ENCODE assay signal across 8 cellular contexts in genomic region chr9:74497750-74498615, GRCh38. TPM values are rescaled to one million over a fixed set of nuclear protein-coding genes. Genes with fewer than 3 reads are reported as not detected.
DNase-seq lines count a peak whose midpoint lies in the region; ATAC-seq, FAIRE-seq and TF ChIP-seq lines count a peak whose summit lies in the region.

No MANE protein-coding gene starts in this region.

- FAIRE-seq in HTR-8/SVneo (lab: Jason Lieb, UNC): no peak

- H3F3A ChIP-seq in PC-3 (ENCODE audit: low read length, unreplicated experiment): no peaks in the 10 kb centered on the region

- no peak overlapping the region for H2BK120ac ChIP-seq in mesendoderm (ENCODE audit: low read depth, low read length)

- H3K27ac ChIP-seq in ACC112 (ENCODE audit: low read depth, low read length): no peak overlapping the region
- H3K27ac ChIP-seq in PC-3 (ENCODE audit: low read length): no peak overlapping the region
- no peak overlapping the region for H3K27ac ChIP-seq in effector memory CD4-positive, alpha-beta T cell (ENCODE audit: insufficient read depth, low read length, poor library complexity, severe bottlenecking)
- no peak overlapping the region for H3K27ac ChIP-seq in mesendoderm (ENCODE audit: low read depth, low read length)
- peak overlapping the region in 1 of 2 donors; percentile 41 for H3K27ac ChIP-seq in tibial artery

- H2BK5ac ChIP-seq in mesendoderm (ENCODE audit: low read length): no peak overlapping the region

- H3K23ac ChIP-seq in mesendoderm (ENCODE audit: low read length): no peak overlapping the region

- no peak overlapping the region for H3K18ac ChIP-seq in mesendoderm (ENCODE audit: low read length)

- H3K4me1 ChIP-seq in ACC112 (ENCODE audit: control insufficient read depth, insufficient read depth, low read length, unreplicated experiment) (no peaks in the 10 kb centered on the region), PC-3 (ENCODE audit: insufficient read depth, low read length) (0 out of 2 replicates have a peak, but pooled peaks cover 7% of the 10 kb centered on the region), mesendoderm (ENCODE audit: control insufficient read depth, low read depth, low read length) (peaks cover 4% of the 10 kb centered on the region), tibial artery (peaks cover 0 to 29% (median 19%) of the 10 kb centered on the region in 4 donors)
- H3K4me1 ChIP-seq in effector memory CD4-positive, alpha-beta T cell (ENCODE audit: control insufficient read depth, insufficient read depth, low read length, poor library complexity, severe bottlenecking): no peaks in the 10 kb centered on the region

- H3K36me3 ChIP-seq in ACC112 (ENCODE audit: insufficient read depth, low read length) (no peaks in the 10 kb centered on the region), PC-3 (ENCODE audit: low read depth, low read length) (no peaks in the 10 kb centered on the region), mesendoderm (ENCODE audit: control insufficient read depth, insufficient read depth, low read length) (no peaks in the 10 kb centered on the region), tibial artery (no peaks in the 10 kb centered on the region)
- no peaks in the 10 kb centered on the region for H3K36me3 ChIP-seq in effector memory CD4-positive, alpha-beta T cell (ENCODE audit: control insufficient read depth, insufficient read depth, low read length)

- H4K8ac ChIP-seq in mesendoderm (ENCODE audit: low read depth, low read length): no peak overlapping the region

- CTCF ChIA-PET in PC-3 (lab: Charles Lee): no interaction called here

- peaks cover 65% of the 10 kb centered on the region for H3K27me3 ChIP-seq in ACC112 (ENCODE audit: insufficient read depth, low read length)
- peaks cover 50% of the 10 kb centered on the region for H3K27me3 ChIP-seq in PC-3 (ENCODE audit: low read length)
- H3K27me3 ChIP-seq in effector memory CD4-positive, alpha-beta T cell (replicated peaks; ENCODE audit: control insufficient read depth, insufficient read depth, low read length, poor library complexity, severe bottlenecking): peaks cover 24% of the 10 kb centered on the region
- H3K27me3 ChIP-seq in mesendoderm (ENCODE audit: insufficient read depth, low read length, poor library complexity): peaks cover 11% of the 10 kb centered on the region
- peaks cover 0 to 28% of the 10 kb centered on the region in 2 donors for H3K27me3 ChIP-seq in tibial artery

- H3K9ac ChIP-seq in PC-3 (ENCODE audit: low read length) (no peak overlapping the region), mesendoderm (ENCODE audit: low read length) (peak overlapping the region; percentile 47)

- no peaks in the 10 kb centered on the region for H3K9me2 ChIP-seq in PC-3 (replicated peaks; ENCODE audit: low read length)

- POLR2A ChIA-PET in PC-3 (lab: Charles Lee; ENCODE audit: unreplicated experiment): no interaction called here

- H2AFZ ChIP-seq in ACC112 (ENCODE audit: low read length, unreplicated experiment): peak overlapping the region; percentile 97
- H2AFZ ChIP-seq in PC-3 (ENCODE audit: low read length): peak overlapping the region; percentile 77

- H3K79me2 ChIP-seq in ACC112 (ENCODE audit: control insufficient read depth, insufficient read depth, low read length, unreplicated experiment) (no peaks in the 10 kb centered on the region), PC-3 (ENCODE audit: low read length) (no peaks in the 10 kb centered on the region), mesendoderm (ENCODE audit: control insufficient read depth, insufficient read depth, low read length) (no peaks in the 10 kb centered on the region)

- no peak for DNase-seq in PC-3
- DNase-seq in effector memory CD4-positive, alpha-beta T cell: no peak
- DNase-seq in mesendoderm: peak; percentile 64
- peak in 1 of 2 donors; percentile 68 for DNase-seq in tibial artery
- no peak for DNase-seq in HTR-8/SVneo (ENCODE audit: insufficient read length, low spot score)

- no TSS peak for BruUV-seq in PC-3 (replicated peaks; lab: Mats Ljungman, UMichigan)

- H3K4me3 ChIP-seq in ACC112 (ENCODE audit: low read depth, low read length): peak overlapping the region; percentile 95
- peak overlapping the region; percentile 64 for H3K4me3 ChIP-seq in PC-3 (ENCODE audit: low read length)
- H3K4me3 ChIP-seq in effector memory CD4-positive, alpha-beta T cell (ENCODE audit: insufficient read depth, low read depth, low read length, poor library complexity, severe bottlenecking): peak overlapping the region; percentile 62
- peak overlapping the region; percentile 57 for H3K4me3 ChIP-seq in mesendoderm (ENCODE audit: low read length)
- H3K4me3 ChIP-seq in tibial artery: peak overlapping the region; percentile 56 to 64

- no peaks in the 10 kb centered on the region for H3K9me3 ChIP-seq in PC-3 (ENCODE audit: low read length)
- H3K9me3 ChIP-seq in effector memory CD4-positive, alpha-beta T cell (ENCODE audit: control insufficient read depth, low read length): no peaks in the 10 kb centered on the region
- H3K9me3 ChIP-seq in tibial artery: no peaks in the 10 kb centered on the region

- ATAC-seq in GM18867 (IDR thresholded peaks at IDR 0.05; ENCODE audit: unreplicated experiment) (peak; percentile 22), PC-3 (no peak; the same call in 1 of the 2 replicates), HG03565 (IDR thresholded peaks at IDR 0.05; ENCODE audit: unreplicated experiment) (no peak)

- H3K4me2 ChIP-seq in PC-3 (ENCODE audit: low read length) (peak overlapping the region; percentile 89), mesendoderm (ENCODE audit: low read length) (peak overlapping the region; percentile 83)

- intact Hi-C loops in PC-3 (cut with micrococcal nuclease) (no loop called here), tibial artery (cut with DNase I; ENCODE audit: low total_unique reads) (loop anchor here (10.0 kb wide), 1 partner anchor 587 kb away; the partner anchor contains the start of genes NMRK1 and OSTF1)

- no peak overlapping the region for H2AK5ac ChIP-seq in mesendoderm (ENCODE audit: low read length)

- no peak for TF ChIP-seq CTCF in PC-3 (conservative IDR thresholded peaks at IDR 0.05; ENCODE audit: low read depth, low read length)
- no peak for TF ChIP-seq CTCF in tibial artery (IDR thresholded peaks at IDR 0.05)

- H4K20me1 ChIP-seq in PC-3 (ENCODE audit: low read length): no peaks in the 10 kb centered on the region

- no peaks in the 10 kb centered on the region for H3K79me1 ChIP-seq in mesendoderm (ENCODE audit: low read length)

- no peak overlapping the region for H3K4ac ChIP-seq in mesendoderm (ENCODE audit: low read depth, low read length)

- no CpG with 5 or more reads among the region's 77 CpGs for WGBS in mesendoderm (ENCODE audit: extremely low coverage, insufficient coverage, low lambda C conversion rate)

- H4K5ac ChIP-seq in mesendoderm (ENCODE audit: low read length): no peak overlapping the region

- H2BK15ac ChIP-seq in mesendoderm (replicated peaks; ENCODE audit: low read depth): no peak overlapping the region

- H3K56ac ChIP-seq in mesendoderm (ENCODE audit: low read length): peak overlapping the region; percentile 81

RNA-seq across cellular contexts. Expression of gene RORB, which starts 0.8 kb away (rescaled TPM):
- 0.06 TPM in 1 of 2 replicates, not detected in the other for total RNA-seq in PC-3 (2014; rRNA removed)
- polyA plus RNA-seq in mesendoderm (2013, experiment 1 of 2): 1.1 TPM
- 1.1 TPM for polyA plus RNA-seq in mesendoderm (2013, experiment 2 of 2)
